In genomic region chr6:16420332-16420714, GRCh38 we compare ENCODE assay signal across 10 cellular contexts.
DNase-seq lines count a peak whose midpoint lies in the region; ATAC-seq and TF ChIP-seq lines count a peak whose summit lies in the region.
"Had no signal": no experiment of that assay in that cellular context is flagged by ENCODE, and none has a peak within 500 bp of the region (broad histone marks: within the 10 kb centered on the region; RNA-seq: fewer than 3 reads in every experiment).

No MANE protein-coding gene starts in this region.

- H3K36me3 Mint-ChIP-seq in activated T-helper 1 cell treated with anti-CD3 and anti-CD28 coated beads, Interleukin-12 subunit alpha, Interleukin-12 subunit beta, Interleukin-2, Interleukin-4 antibody, amounts not matched to agents 30 ng/mL and 10 ng/mL and 1 ng/mL, durations not matched to agents 14 hours and 24 hours and 36 hours (ENCODE audit: low read depth), result peaks cover 19% of the 10 kb centered on the region

- H3K4me1 Mint-ChIP-seq in activated T-helper 1 cell treated with anti-CD3 and anti-CD28 coated beads, Interleukin-12 subunit alpha, Interleukin-12 subunit beta, Interleukin-2, Interleukin-4 antibody, amounts not matched to agents 30 ng/mL and 10 ng/mL and 1 ng/mL, durations not matched to agents 14 hours and 24 hours and 36 hours (ENCODE audit: low read depth), result peaks cover 61% of the 10 kb centered on the region

- no peaks in the 10 kb centered on the region for H3K27me3 ChIP-seq in skeletal muscle satellite cell (ENCODE audit: control insufficient read depth, insufficient read depth, low read length)

- H3K4me3 Mint-ChIP-seq in activated T-helper 1 cell treated with anti-CD3 and anti-CD28 coated beads, Interleukin-12 subunit alpha, Interleukin-12 subunit beta, Interleukin-2, Interleukin-4 antibody, amounts not matched to agents 30 ng/mL and 10 ng/mL and 1 ng/mL, durations not matched to agents 14 hours and 24 hours and 36 hours, result peak overlapping the region; percentile 73

- H3K9ac ChIP-seq in skeletal muscle satellite cell (ENCODE audit: low read depth, low read length), result peak overlapping the region; percentile 61

- peak overlapping the region; percentile 95 for H3K27ac Mint-ChIP-seq in activated T-helper 1 cell treated with anti-CD3 and anti-CD28 coated beads, Interleukin-12 subunit alpha, Interleukin-12 subunit beta, Interleukin-2, Interleukin-4 antibody, amounts not matched to agents 30 ng/mL and 10 ng/mL and 1 ng/mL, durations not matched to agents 14 hours and 24 hours and 36 hours

- no peaks in the 10 kb centered on the region for H3K9me3 ChIP-seq in skeletal muscle satellite cell (replicated peaks; ENCODE audit: low read length)

- H3K4me2 ChIP-seq in skeletal muscle satellite cell (ENCODE audit: low read length), result peak overlapping the region; percentile 66

- intact Hi-C loops in activated T-helper 1 cell treated with anti-CD3 and anti-CD28 coated beads, Interleukin-12 subunit alpha, Interleukin-12 subunit beta, Interleukin-2, Interleukin-4 antibody, amounts not matched to agents 30 ng/mL and 10 ng/mL and 1 ng/mL, durations not matched to agents 14 hours and 24 hours and 36 hours (cut with micrococcal nuclease), result loop anchor here (1.0 to 5.0 kb wide), 6 partner anchors 20 to 531 kb away; no protein-coding TSS in a partner anchor

- ATAC-seq in GM19463 (IDR thresholded peaks at IDR 0.05; ENCODE audit: unreplicated experiment), result peak; percentile 8
- peak; percentile 10 for ATAC-seq in HG03039 (IDR thresholded peaks at IDR 0.05; ENCODE audit: unreplicated experiment)
- no peak for ATAC-seq in SK-N-SH treated with all-trans-retinoic acid at 6 μM for 48 hours

- no peaks in the 10 kb centered on the region for H3K36me3 ChIP-seq in skeletal muscle satellite cell (ENCODE audit: insufficient read depth, low read length)

- H3K9me3 Mint-ChIP-seq in activated T-helper 1 cell treated with anti-CD3 and anti-CD28 coated beads, Interleukin-12 subunit alpha, Interleukin-12 subunit beta, Interleukin-2, Interleukin-4 antibody, amounts not matched to agents 30 ng/mL and 10 ng/mL and 1 ng/mL, durations not matched to agents 14 hours and 24 hours and 36 hours, result no peaks in the 10 kb centered on the region

- H3K27me3 Mint-ChIP-seq in activated T-helper 1 cell treated with anti-CD3 and anti-CD28 coated beads, Interleukin-12 subunit alpha, Interleukin-12 subunit beta, Interleukin-2, Interleukin-4 antibody, amounts not matched to agents 30 ng/mL and 10 ng/mL and 1 ng/mL, durations not matched to agents 14 hours and 24 hours and 36 hours (ENCODE audit: insufficient read depth), result no peaks in the 10 kb centered on the region

- H3K4me3 ChIP-seq in skeletal muscle satellite cell (ENCODE audit: low read length), result no peak overlapping the region
- H3K4me3 ChIP-seq: lung had no signal

- H3K4me1 ChIP-seq in skeletal muscle satellite cell (ENCODE audit: control insufficient read depth, insufficient read depth, low read length), result peaks cover 19% of the 10 kb centered on the region

- DNase-seq in activated T-helper 1 cell treated with anti-CD3 and anti-CD28 coated beads, Interleukin-12 subunit alpha, Interleukin-12 subunit beta, Interleukin-2, Interleukin-4 antibody, amounts not matched to agents 30 ng/mL and 10 ng/mL and 1 ng/mL, durations not matched to agents 14 hours and 24 hours and 36 hours (ENCODE audit: low spot score), result no peak
- no peak for DNase-seq in effector CD4-positive, alpha-beta T cell
- DNase-seq in NCI-H1930 (lab: John Stamatoyannopoulos, UW) (no peak), amniotic stem cell (lab: John Stamatoyannopoulos, UW) (no peak)
- DNase-seq: NCI-H1436 treated with DMSO at 0.1 percent for 48 hours had no signal

TF ChIP-seq in SK-N-SH treated with all-trans-retinoic acid at 6 μM for 48 hours, 23 proteins besides CTCF, POLR2A, EP300 and RAD21:
- no peak for TF ChIP-seq ESRRG (CRISPR knock-in tag; IDR thresholded peaks at IDR 0.05)
- TF ChIP-seq CREB5 (CRISPR knock-in tag; IDR thresholded peaks at IDR 0.05; ENCODE audit: low read depth), result no peak
- no peak for TF ChIP-seq CSDC2 (CRISPR knock-in tag; IDR thresholded peaks at IDR 0.05)
- no peak for TF ChIP-seq RARB (CRISPR knock-in tag; IDR thresholded peaks at IDR 0.05)
- no peak for TF ChIP-seq ZNF8 (CRISPR knock-in tag; IDR thresholded peaks at IDR 0.05)
- TF ChIP-seq POU6F1 (CRISPR knock-in tag; IDR thresholded peaks at IDR 0.05; ENCODE audit: borderline replicate concordance, low read depth), result no peak
- no peak for TF ChIP-seq PPARA (CRISPR knock-in tag; IDR thresholded peaks at IDR 0.05; ENCODE audit: borderline replicate concordance)
- no peak for TF ChIP-seq TCF4 (CRISPR knock-in tag; IDR thresholded peaks at IDR 0.05; ENCODE audit: borderline replicate concordance)
- TF ChIP-seq TOX (CRISPR knock-in tag; IDR thresholded peaks at IDR 0.05; ENCODE audit: borderline replicate concordance), result no peak
